Comparison of ENCODE assay signal across 1 cellular context in genomic region chr17:42535400-42536047, GRCh38.
TF ChIP-seq lines count a peak whose summit lies in the region.

No MANE protein-coding gene starts in this region.

TF ChIP-seq in K562, 482 proteins besides CTCF, POLR2A, EP300 and RAD21 (continued from another document and continues in another):
- TF ChIP-seq IRF1 (CRISPR knock-in tag; IDR thresholded peaks at IDR 0.05; ENCODE audit: borderline replicate concordance) (no peak), MECOM (CRISPR knock-in tag; IDR thresholded peaks at IDR 0.05) (peak; percentile 96), FOXA1 (IDR thresholded peaks at IDR 0.05; ENCODE audit: borderline replicate concordance) (no peak), OTX1 (CRISPR knock-in tag; IDR thresholded peaks at IDR 0.05) (peak; percentile 94), ATF1 (CRISPR knock-in tag; IDR thresholded peaks at IDR 0.05) (no peak), ATF1 (tag; IDR thresholded peaks at IDR 0.05) (peak; percentile 69), BHLHE40 (IDR thresholded peaks at IDR 0.05; ENCODE audit: low read length) (no peak), BCOR (IDR thresholded peaks at IDR 0.05) (no peak), TBP (optimal IDR thresholded peaks at IDR 0.05; ENCODE audit: low read depth, low read length) (no peak), ZNF551 (CRISPR knock-in tag; IDR thresholded peaks at IDR 0.05) (no peak), ILF3 (IDR thresholded peaks at IDR 0.05; ENCODE audit: borderline replicate concordance) (no peak), ZNF184 (CRISPR knock-in tag; IDR thresholded peaks at IDR 0.05) (no peak), SMARCB1 (IDR thresholded peaks at IDR 0.05; ENCODE audit: insufficient read length, low read depth) (no peak), ZNF717 (CRISPR knock-in tag; IDR thresholded peaks at IDR 0.05) (no peak), ETV5 (CRISPR knock-in tag; IDR thresholded peaks at IDR 0.05; ENCODE audit: low read depth) (no peak), ZNF311 (CRISPR knock-in tag; IDR thresholded peaks at IDR 0.05) (peak; percentile 98), ZNF263 (CRISPR knock-in tag; IDR thresholded peaks at IDR 0.05; ENCODE audit: borderline replicate concordance) (no peak), GABPB2 (CRISPR knock-in tag; conservative IDR thresholded peaks at IDR 0.05) (no peak), CREBBP (IDR thresholded peaks at IDR 0.05; ENCODE audit: low read depth, low read length) (no peak), ZC3H4 (CRISPR knock-in tag; IDR thresholded peaks at IDR 0.05; ENCODE audit: borderline replicate concordance) (no peak), UBTF (IDR thresholded peaks at IDR 0.05; ENCODE audit: borderline replicate concordance in 1 of 2, low read depth in 2 of 2, low read length in 2 of 2) (peak in 1 of 2 experiments; percentile 26; a peak in 1 of 4 replicates), GTF2F1 (IDR thresholded peaks at IDR 0.05; ENCODE audit: low read depth, low read length) (no peak), HES1 (IDR thresholded peaks at IDR 0.05; ENCODE audit: low read depth) (no peak), GTF2B (IDR thresholded peaks at IDR 0.05; ENCODE audit: extremely low read depth, insufficient read length) (no peak), SOX6 (IDR thresholded peaks at IDR 0.05) (no peak), CREB5 (CRISPR knock-in tag; IDR thresholded peaks at IDR 0.05) (peak; percentile 94), RBM25 (IDR thresholded peaks at IDR 0.05; ENCODE audit: low read depth, low read length, severe bottlenecking) (no peak), ZNF146 (CRISPR knock-in tag; IDR thresholded peaks at IDR 0.05; ENCODE audit: unreplicated experiment) (no peak), IRF2 (CRISPR knock-in tag; IDR thresholded peaks at IDR 0.05) (no peak), ZNF318 (IDR thresholded peaks at IDR 0.05; ENCODE audit: borderline replicate concordance in 1 of 2, low read depth in 1 of 2) (peak in 1 of 2 experiments; percentile 70; a peak in 1 of 4 replicates), ZKSCAN1 (IDR thresholded peaks at IDR 0.05; ENCODE audit: low read depth, low read length) (no peak), ZFP30 (CRISPR knock-in tag; IDR thresholded peaks at IDR 0.05; ENCODE audit: borderline replicate concordance) (0 out of 2 replicates have a peak, but pooled peaks have one; percentile 53), TEAD2 (tag; IDR thresholded peaks at IDR 0.05) (peak; percentile 90), HDAC3 (IDR thresholded peaks at IDR 0.05; ENCODE audit: borderline replicate concordance, partially characterized antibody) (no peak), GATAD2B (IDR thresholded peaks at IDR 0.05; ENCODE audit: borderline replicate concordance) (no peak), HEY1 (CRISPR knock-in tag; IDR thresholded peaks at IDR 0.05; ENCODE audit: borderline replicate concordance) (no peak), ZNF3 (CRISPR knock-in tag; IDR thresholded peaks at IDR 0.05) (0 out of 2 replicates have a peak, but pooled peaks have one; percentile 47), HNRNPLL (IDR thresholded peaks at IDR 0.05; ENCODE audit: low read depth, low read length, poor library complexity, severe bottlenecking) (no peak), ZNF134 (CRISPR knock-in tag; conservative IDR thresholded peaks at IDR 0.05) (peak; percentile 73), ZNF785 (CRISPR knock-in tag; IDR thresholded peaks at IDR 0.05) (peak; percentile 77; the same call in 1 of the 2 replicates), SMARCA5 (IDR thresholded peaks at IDR 0.05) (no peak), CHAMP1 (IDR thresholded peaks at IDR 0.05) (no peak), MAZ (CRISPR knock-in tag; conservative IDR thresholded peaks at IDR 0.05 in 1 of 2, IDR thresholded peaks at IDR 0.05 in 1 of 2) (peak in 1 of 2 experiments; percentile 80; a peak in 2 of 4 replicates), MCM5 (IDR thresholded peaks at IDR 0.05; ENCODE audit: low read depth) (no peak), ARID2 (IDR thresholded peaks at IDR 0.05) (no peak), ZNF124 (CRISPR knock-in tag; IDR thresholded peaks at IDR 0.05) (no peak)
